1 cellular context compared by ENCODE assay signal in genomic region chr6:170112583-170112860, GRCh38.
TF ChIP-seq lines count a peak whose summit lies in the region.

No MANE protein-coding gene starts in this region.

TF ChIP-seq in SK-N-SH treated with all-trans-retinoic acid at 6 μM for 48 hours, 23 proteins besides CTCF, POLR2A, EP300 and RAD21 (continued from another document):
- TF ChIP-seq CREB5 (CRISPR knock-in tag; IDR thresholded peaks at IDR 0.05; ENCODE audit: low read depth) = no peak
